ENCODE assay signal across 8 cellular contexts in the genomic region with DNA sequence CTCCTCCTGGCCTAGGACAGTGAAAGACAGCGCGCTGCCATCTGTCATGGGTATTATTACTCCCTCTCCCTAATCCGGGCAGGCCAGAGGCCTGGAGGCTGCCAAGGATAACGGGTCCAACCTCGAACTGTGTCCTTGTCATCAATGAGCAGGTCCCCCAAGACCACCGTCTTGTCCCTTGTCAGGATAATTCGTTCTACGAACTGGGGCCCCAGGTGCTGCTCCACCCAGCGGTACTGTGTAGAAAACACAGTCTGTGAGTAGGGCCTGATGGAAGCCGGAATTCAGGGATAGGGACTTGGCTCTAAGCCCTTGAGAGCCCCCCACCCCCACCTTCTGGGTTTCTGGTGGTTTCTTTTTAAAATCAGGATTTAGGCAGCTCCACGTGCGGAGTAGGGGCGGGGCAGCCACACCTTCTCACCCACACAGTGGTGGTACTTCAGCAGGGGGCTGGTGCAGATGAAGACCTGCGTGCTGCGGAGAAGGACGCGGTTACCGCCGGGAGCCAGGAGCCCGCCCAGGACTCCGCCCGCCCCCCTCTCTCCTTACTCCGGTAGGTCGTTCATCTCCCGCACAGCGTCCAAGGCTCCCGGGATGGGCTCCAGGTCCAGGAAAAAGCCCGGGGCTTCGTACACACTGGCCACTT. TPM values are rescaled to one million over a fixed set of nuclear protein-coding genes. Genes with fewer than 3 reads are reported as not detected.
DNase-seq lines count a peak whose midpoint lies in the region; ATAC-seq and TF ChIP-seq lines count a peak whose summit lies in the region.

No MANE protein-coding gene starts in this region.

- peaks cover 2 to 4% (median 2%) of the 10 kb centered on the region in 3 donors for H3K27me3 Mint-ChIP-seq in immature natural killer cell (ENCODE audit: low read depth in 3 of 3)

- peaks cover 23 to 24% of the 10 kb centered on the region in 2 donors for H3K4me1 Mint-ChIP-seq in immature natural killer cell

- H4K20me1 ChIP-seq in mammary epithelial cell (ENCODE audit: insufficient read depth, low read length), result no peaks in the 10 kb centered on the region
- peaks cover 12% of the 10 kb centered on the region for H4K20me1 ChIP-seq in smooth muscle cell (ENCODE audit: low read depth)

- H3K9me3 Mint-ChIP-seq in immature natural killer cell, result no peaks in the 10 kb centered on the region

- peaks cover 17% of the 10 kb centered on the region for H3F3A ChIP-seq in smooth muscle cell (ENCODE audit: low read depth)

- H3K4me3 Mint-ChIP-seq in immature natural killer cell, result peak overlapping the region; percentile 86 to 91 (median 89)

- no peak for DNase-seq in AG09309 (ENCODE audit: low read depth)
- peak; percentile 74 for DNase-seq in MG63
- DNase-seq in T-helper 2 cell, result peak in 3 of 5 experiments; percentile 18 to 63 (median 32)
- DNase-seq in mammary epithelial cell, result peak; percentile 55
- DNase-seq in immature natural killer cell, result peak in 2 of 3 donors; percentile 23 to 29
- DNase-seq in smooth muscle cell (lab: John Stamatoyannopoulos, UW; ENCODE audit: unreplicated experiment), result peak; percentile 49
- no peak for DNase-seq in HPDE6-E6E7 (ENCODE audit: extremely low spot score)

- H3K4me2 ChIP-seq in mammary epithelial cell (ENCODE audit: insufficient read depth, low read depth, low read length) (peak overlapping the region; percentile 96), smooth muscle cell (peak overlapping the region; percentile 99)

- no TSS peak for BruUV-seq in mammary epithelial cell (replicated peaks; lab: Mats Ljungman, UMichigan)

- H2AFZ ChIP-seq in mammary epithelial cell (ENCODE audit: low read depth, low read length), result peak overlapping the region; percentile 85
- peak overlapping the region; percentile 85 for H2AFZ ChIP-seq in smooth muscle cell (ENCODE audit: low read depth)

- H3K36me3 Mint-ChIP-seq in immature natural killer cell, result peaks cover 0 to 2% (median 0%) of the 10 kb centered on the region in 3 donors

- in situ Hi-C loops in mammary epithelial cell (cut with MboI; ENCODE audit: low sequenced_read_pairs in 2 of 2), result no loop called here

- H3K27me3 ChIP-seq in MG63 (no peaks in the 10 kb centered on the region), mammary epithelial cell (ENCODE audit: insufficient read depth, low read length) (no peaks in the 10 kb centered on the region), smooth muscle cell (ENCODE audit: low read depth) (no peaks in the 10 kb centered on the region)

- CTCF ChIA-PET in mammary epithelial cell (lab: Charles Lee; ENCODE audit: low non-redundant PET), result interaction anchor here (0.6 to 1.7 kb wide), 3 partner anchors 17 to 61 kb away, joined by 3 to 8 read pairs (median 6); no protein-coding TSS in a partner anchor

- H3K4me1 ChIP-seq in mammary epithelial cell (ENCODE audit: insufficient read depth, low read length) (peaks cover 24% of the 10 kb centered on the region), smooth muscle cell (ENCODE audit: low read depth) (peaks cover 5% of the 10 kb centered on the region)

- WGBS in mammary epithelial cell (ENCODE audit: low coverage, missing lambda C conversion rate), result 28% methylated on average over 8 of the region's 29 CpGs
- WGBS in smooth muscle cell (ENCODE audit: low lambda C conversion rate), result 12% methylated on average over 25 of the region's 29 CpGs

- H3K9ac ChIP-seq in mammary epithelial cell (ENCODE audit: insufficient read depth, low read length) (peak overlapping the region; percentile 72), smooth muscle cell (ENCODE audit: low read depth) (peak overlapping the region; percentile 76)

- H3K36me3 ChIP-seq in MG63 (peaks cover 40% of the 10 kb centered on the region), mammary epithelial cell (ENCODE audit: insufficient read depth, low read length) (peaks cover 7% of the 10 kb centered on the region), smooth muscle cell (ENCODE audit: low read depth) (peaks cover 4% of the 10 kb centered on the region)

- H3K79me2 ChIP-seq in mammary epithelial cell (ENCODE audit: insufficient read depth, low read length), result peaks cover 41% of the 10 kb centered on the region
- H3K79me2 ChIP-seq in smooth muscle cell (ENCODE audit: low read depth), result peaks cover 3% of the 10 kb centered on the region

- H3K4me3 ChIP-seq in AG09309 (ENCODE audit: control insufficient read depth, low read depth, low read length) (peak overlapping the region; percentile 74), MG63 (peak overlapping the region; percentile 94), mammary epithelial cell (replicated peaks in 1 of 3; ENCODE audit: insufficient read depth in 1 of 3, low read depth in 2 of 3, low read length in 3 of 3) (peak overlapping the region; percentile 72 to 97 (median 87)), smooth muscle cell (peak overlapping the region; percentile 91)

- peak; percentile 28 for ATAC-seq in GM18909 (IDR thresholded peaks at IDR 0.05; ENCODE audit: poor library complexity, unreplicated experiment)

- peak; percentile 36 for TF ChIP-seq CTCF in AG09309 (IDR thresholded peaks at IDR 0.05; ENCODE audit: control insufficient read depth, insufficient read depth, low read depth, low read length, missing control alignments)
- peak; percentile 17 to 56 for TF ChIP-seq CTCF in mammary epithelial cell (conservative IDR thresholded peaks at IDR 0.05 in 1 of 2, IDR thresholded peaks at IDR 0.05 in 1 of 2; ENCODE audit: extremely low read depth in 1 of 2, insufficient read depth in 1 of 2, low read depth in 1 of 2, low read length in 2 of 2)
- peak; percentile 30 for TF ChIP-seq CTCF in smooth muscle cell (IDR thresholded peaks at IDR 0.05; ENCODE audit: borderline replicate concordance, insufficient read depth, poor library complexity, severe bottlenecking)

- H3K27ac ChIP-seq in mammary epithelial cell (ENCODE audit: insufficient read depth, low read depth, low read length) (peak overlapping the region; percentile 67), smooth muscle cell (ENCODE audit: low read depth) (peak overlapping the region; percentile 73)

- peak overlapping the region; percentile 73 to 89 (median 86) for H3K27ac Mint-ChIP-seq in immature natural killer cell

- H3K9me3 ChIP-seq in MG63 (no peaks in the 10 kb centered on the region), mammary epithelial cell (replicated peaks; ENCODE audit: insufficient read depth, low read length) (no peaks in the 10 kb centered on the region), smooth muscle cell (replicated peaks; ENCODE audit: low read depth) (no peaks in the 10 kb centered on the region)

- intact Hi-C loops in mammary epithelial cell (cut with micrococcal nuclease), result loop anchor here (1.0 to 5.0 kb wide), 2 partner anchors 16 to 168 kb away; no protein-coding TSS in a partner anchor

- dilution Hi-C loops in mammary epithelial cell (cut with HindIII; ENCODE audit: low sequenced_read_pairs), result no loop called here

RNA-seq across cellular contexts. Expression of a gene that starts 0.8 kb away (rescaled TPM):
- 29.1 and 92.2 TPM in 2 replicates for total RNA-seq in MG63 (2014; rRNA removed; shearing (Covaris generic); ENCODE audit: low replicate concordance)
- total RNA-seq in mammary epithelial cell, result 10 to 100 TPM; 45.7 to 65.7 TPM
- polyA plus RNA-seq in mammary epithelial cell, result 37.9 TPM
- polyA minus RNA-seq in mammary epithelial cell, result 27.5 TPM
- 100 to 1,000 TPM in 1 of 3 donors, 10 to 100 TPM in 2; 80.3 to 111 (median 88.8) TPM for polyA plus RNA-seq in immature natural killer cell
- total RNA-seq in smooth muscle cell, result 25.8 and 39.9 TPM in 2 replicates
- 46.8 and 53.5 TPM in 2 replicates for polyA plus RNA-seq in smooth muscle cell

RNA-seq across cellular contexts. Expression of a gene that starts 21.0 kb away (rescaled TPM):
- total RNA-seq in MG63 (2014; rRNA removed; shearing (Covaris generic); ENCODE audit: low replicate concordance), result 12.0 and 15.1 TPM in 2 replicates
- 1 to 10 TPM; 2.8 to 8.3 TPM for total RNA-seq in mammary epithelial cell
- polyA plus RNA-seq in mammary epithelial cell, result 8.6 TPM
- polyA minus RNA-seq in mammary epithelial cell, result 4.9 TPM
- 1 to 10 TPM in 2 of 3 donors, under 1 TPM in 1; 0.57 to 7.5 (median 3.5) TPM for polyA plus RNA-seq in immature natural killer cell
- total RNA-seq in smooth muscle cell, result 3.0 and 6.8 TPM in 2 replicates
- 1.8 and 3.5 TPM in 2 replicates for polyA plus RNA-seq in smooth muscle cell

RNA-seq across cellular contexts. Expression of a gene that starts 23.6 kb away (rescaled TPM):
- total RNA-seq in MG63 (2014; rRNA removed; shearing (Covaris generic); ENCODE audit: low replicate concordance), result 117 and 285 TPM in 2 replicates
- total RNA-seq in mammary epithelial cell (100 to 1,000 TPM; 107 to 223 TPM), smooth muscle cell (103 and 141 TPM in 2 replicates)
- polyA plus RNA-seq in mammary epithelial cell (280 TPM), immature natural killer cell (100 to 1,000 TPM; 105 to 168 (median 133) TPM), smooth muscle cell (240 and 288 TPM in 2 replicates)
- 110 TPM for polyA minus RNA-seq in mammary epithelial cell

RNA-seq across cellular contexts. Expression of a gene that starts 43.0 kb away (rescaled TPM):
- 0.12 and 0.33 TPM in 2 replicates for total RNA-seq in MG63 (2014; rRNA removed; shearing (Covaris generic); ENCODE audit: low replicate concordance)
- total RNA-seq in mammary epithelial cell (1 to 10 TPM; 3.5 to 7.1 TPM), smooth muscle cell (11.1 and 17.1 TPM in 2 replicates)
- polyA plus RNA-seq in mammary epithelial cell (1.6 TPM), immature natural killer cell (1 to 10 TPM; 1.5 to 2.1 (median 1.5) TPM), smooth muscle cell (19.5 and 22.0 TPM in 2 replicates)
- 1.1 TPM for polyA minus RNA-seq in mammary epithelial cell

RNA-seq across cellular contexts. Expression of a gene that starts 52.0 kb away (rescaled TPM):
- total RNA-seq in MG63 (2014; rRNA removed; shearing (Covaris generic); ENCODE audit: low replicate concordance), result 145 and 181 TPM in 2 replicates
- 100 to 1,000 TPM in 1 of 2 donors, 10 to 100 TPM in 1; 49.7 to 279 TPM for total RNA-seq in mammary epithelial cell
- polyA plus RNA-seq in mammary epithelial cell, result 71.8 TPM
- 141 TPM for polyA minus RNA-seq in mammary epithelial cell
- polyA plus RNA-seq in immature natural killer cell, result 100 to 1,000 TPM; 214 to 427 (median 404) TPM
- 104 and 111 TPM in 2 replicates for total RNA-seq in smooth muscle cell
- polyA plus RNA-seq in smooth muscle cell, result 416 and 419 TPM in 2 replicates

Comparison
In these comparisons a context has a peak if more than half of its experiments do, and no peak if none do; other contexts are left out.
1. DNase-seq: peak in MG63 (single experiment), T-helper 2 cell (3 of 5), mammary epithelial cell (single experiment), immature natural killer cell (2 of 3) and smooth muscle cell (single experiment); none in AG09309 (single experiment) and HPDE6-E6E7 (single experiment).
2. Peak in every context shown above with its lines, with median percentiles within 50 percentile points of each other: H3K4me3 ChIP-seq and CTCF ChIP-seq.